10 cellular contexts compared by ENCODE assay signal in the genomic region with DNA sequence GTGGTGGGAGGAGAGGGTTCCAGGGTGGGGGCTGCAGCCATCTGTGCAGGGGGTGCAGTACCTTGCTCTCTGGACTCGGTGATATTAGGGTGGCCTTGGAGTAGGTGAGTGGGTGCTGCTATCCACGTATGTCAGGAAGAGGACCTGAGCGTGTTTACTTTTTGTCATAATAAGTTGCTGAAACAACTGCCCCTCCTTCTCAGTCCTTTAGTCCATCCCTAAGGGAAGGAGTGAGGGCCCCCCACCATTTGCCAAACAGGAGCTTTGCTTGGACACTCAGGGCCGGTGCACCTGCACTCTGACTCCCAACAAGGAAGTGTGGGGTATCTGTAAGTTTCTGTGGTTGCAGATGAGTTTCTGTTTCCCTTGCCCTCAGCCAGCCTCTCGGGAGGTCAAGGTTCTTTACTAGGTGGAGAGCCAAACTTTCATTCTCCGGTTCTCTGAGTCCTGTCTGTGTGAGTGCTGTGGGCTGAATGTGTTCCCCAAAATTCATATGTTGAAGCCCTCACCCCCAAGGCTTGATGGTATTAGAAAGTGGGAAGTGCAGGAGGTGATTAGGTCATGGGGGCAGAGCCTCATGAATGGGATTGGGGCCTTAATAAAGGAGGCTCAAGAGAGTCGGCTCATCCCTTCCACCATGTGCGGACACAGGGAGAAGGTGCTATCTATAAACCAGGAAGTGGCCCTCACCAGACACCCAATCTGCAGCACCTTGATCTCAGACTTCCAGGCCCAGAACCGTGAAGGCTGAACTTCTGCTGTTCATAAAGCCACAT. TPM values are rescaled to one million over a fixed set of nuclear protein-coding genes. Genes with fewer than 3 reads are reported as not detected.
DNase-seq lines count a peak whose midpoint lies in the region; ATAC-seq and TF ChIP-seq lines count a peak whose summit lies in the region.
"Had no signal": no experiment of that assay in that cellular context is flagged by ENCODE, and none has a peak within 500 bp of the region (broad histone marks: within the 10 kb centered on the region; RNA-seq: fewer than 3 reads in every experiment).

No MANE protein-coding gene starts in this region.

- intact Hi-C loops in mucosa of descending colon (cut with DNase I, micrococcal nuclease) (no loop called here), left cardiac atrium (cut with DNase I) (no loop called here)

- H3K36me3 ChIP-seq in mucosa of descending colon (ENCODE audit: low read depth), result no peaks in the 10 kb centered on the region

- no peaks in the 10 kb centered on the region for H3K9me3 ChIP-seq in mucosa of descending colon

- no peaks in the 10 kb centered on the region for H3K4me1 ChIP-seq in mucosa of descending colon (ENCODE audit: low read depth)

- DNase-seq in mucosa of descending colon (no peak), NCI-H446 treated with DMSO at 0.1 percent for 48 hours (lab: John Stamatoyannopoulos, UW) (no peak), left cardiac atrium (no peak), GOT3 (lab: John Stamatoyannopoulos, UW) (no peak), SW 1271 (lab: John Stamatoyannopoulos, UW) (no peak)
- DNase-seq: activated naive CD4-positive, alpha-beta T cell treated with anti-CD3 and anti-CD28 coated beads, Interleukin-2, amount 10 ng/mL, durations not matched to agents 7 days and 5 days had no signal

- ATAC-seq in GM18870 (IDR thresholded peaks at IDR 0.05; ENCODE audit: unreplicated experiment) (peak; percentile 92), GM21723 (IDR thresholded peaks at IDR 0.05; ENCODE audit: unreplicated experiment) (peak; percentile 96), HG03457 (IDR thresholded peaks at IDR 0.05; ENCODE audit: unreplicated experiment) (peak; percentile 82), mucosa of descending colon (peak; percentile 84), left cardiac atrium (no peak)

- no peak for TF ChIP-seq CTCF in mucosa of descending colon (IDR thresholded peaks at IDR 0.05)

- no peak overlapping the region for H3K4me3 ChIP-seq in mucosa of descending colon

RNA-seq across cellular contexts. Expression of a gene that starts 19.7 kb away (rescaled TPM):
- total RNA-seq in mucosa of descending colon, result under 1 TPM in 2 of 3 donors, not detected in 1; 0.17 to 0.43 TPM
- not detected for total RNA-seq in left cardiac atrium

RNA-seq across cellular contexts. Expression of a gene that starts 54.6 kb away (rescaled TPM):
- total RNA-seq in mucosa of descending colon (not detected), left cardiac atrium (not detected)
- total RNA-seq: T-helper 1 cell treated with Interleukin-12 subunit alpha and Interleukin-12 subunit beta and Interleukin-4 antibody, amounts not matched to agents 30 ng/mL and 1 ng/mL, for 36 hours had no signal

Comparison
In these comparisons a context has a peak if more than half of its experiments do, and no peak if none do; other contexts are left out.
1. ATAC-seq: peak in GM18870 (single experiment), GM21723 (single experiment), HG03457 (single experiment) and mucosa of descending colon (single experiment); none in left cardiac atrium (0 of 2).